8 cellular contexts compared by ENCODE assay signal in genomic region chr22:46604306-46604690, GRCh38. TPM values are rescaled to one million over a fixed set of nuclear protein-coding genes. Genes with fewer than 3 reads are reported as not detected.
DNase-seq lines count a peak whose midpoint lies in the region; ATAC-seq and TF ChIP-seq lines count a peak whose summit lies in the region.

No MANE protein-coding gene starts in this region.

- peaks cover 2% of the 10 kb centered on the region for H3K36me3 Mint-ChIP-seq in progenitor cell of endocrine pancreas (ENCODE audit: insufficient read depth)

- no peak overlapping the region for H3K4me3 Mint-ChIP-seq in progenitor cell of endocrine pancreas (ENCODE audit: low read depth)

- H2AFZ ChIP-seq in DND-41 (ENCODE audit: low read depth, low read length) = no peak overlapping the region

- H3K4me1 Mint-ChIP-seq in progenitor cell of endocrine pancreas (ENCODE audit: low read depth) = peaks cover 16% of the 10 kb centered on the region

- peak overlapping the region; percentile 73 for H3K4me2 ChIP-seq in DND-41 (ENCODE audit: insufficient read depth, low read length)

- peak; percentile 95 for DNase-seq in DND-41
- DNase-seq in OCI-M1 (lab: John Stamatoyannopoulos, UW) = peak; percentile 97
- DNase-seq in central memory CD4-positive, alpha-beta T cell = peak; percentile 21
- DNase-seq in progenitor cell of endocrine pancreas (ENCODE audit: low spot score, unreplicated experiment) = no peak
- DNase-seq in ACHN = no peak
- no peak for DNase-seq in NCI-H69 (lab: John Stamatoyannopoulos, UW)
- no peak for DNase-seq in amniotic stem cell (lab: John Stamatoyannopoulos, UW)

- H3K27ac Mint-ChIP-seq in progenitor cell of endocrine pancreas = peak overlapping the region; percentile 49

- peaks cover 78% of the 10 kb centered on the region for H3K79me2 ChIP-seq in DND-41 (ENCODE audit: insufficient read depth, low read length)

- TF ChIP-seq CTCF in DND-41 (IDR thresholded peaks at IDR 0.05; ENCODE audit: borderline replicate concordance, extremely low read depth, low read length, poor library complexity, severe bottlenecking) = no peak
- TF ChIP-seq CTCF in progenitor cell of endocrine pancreas (IDR thresholded peaks at IDR 0.05; ENCODE audit: unreplicated experiment) = no peak

- H3K4me3 ChIP-seq in DND-41 (ENCODE audit: low read depth in 1 of 2, low read length in 2 of 2) = peak overlapping the region in 1 of 2 experiments; percentile 46; a peak in 1 of 4 replicates

- H3K9ac ChIP-seq in DND-41 (ENCODE audit: low read depth, low read length) = peak overlapping the region; percentile 59

- ATAC-seq in DND-41 (ENCODE audit: insufficient read depth, low read depth) = peak; percentile 95
- ATAC-seq in HG02885 (IDR thresholded peaks at IDR 0.05; ENCODE audit: poor library complexity, unreplicated experiment) = no peak

- no peaks in the 10 kb centered on the region for H4K20me1 ChIP-seq in DND-41 (ENCODE audit: insufficient read depth, low read length)

- H3K27me3 ChIP-seq in DND-41 (ENCODE audit: insufficient read depth, low read length, poor library complexity) = no peaks in the 10 kb centered on the region

- no peaks in the 10 kb centered on the region for H3K9me3 ChIP-seq in DND-41 (ENCODE audit: insufficient read depth, low read length, severe bottlenecking)

- H3K36me3 ChIP-seq in DND-41 (ENCODE audit: insufficient read depth, low read length) = peaks cover 14% of the 10 kb centered on the region

- H3K27ac ChIP-seq in DND-41 (ENCODE audit: low read length) = peak overlapping the region; percentile 99

- in situ Hi-C loops in ACHN (cut with HindIII; ENCODE audit: low pct_ligation_motif_present, low pct_unique_long_range_greater_than_20kb, low sequenced_read_pairs) = no loop called here

- no peaks in the 10 kb centered on the region for H3K27me3 Mint-ChIP-seq in progenitor cell of endocrine pancreas

- H3K9me3 Mint-ChIP-seq in progenitor cell of endocrine pancreas (ENCODE audit: low read depth) = peaks cover 3% of the 10 kb centered on the region

- peaks cover 75% of the 10 kb centered on the region for H3K4me1 ChIP-seq in DND-41 (ENCODE audit: insufficient read depth, low read length)

RNA-seq across cellular contexts. Expression of gene GRAMD4, which starts 15.9 kb away (rescaled TPM):
- total RNA-seq in progenitor cell of endocrine pancreas = 68.8 and 74.5 TPM in 2 replicates

Comparison
In these comparisons a context has a peak if more than half of its experiments do, and no peak if none do; other contexts are left out.
1. DNase-seq: peak in DND-41 (single experiment), OCI-M1 (single experiment) and central memory CD4-positive, alpha-beta T cell (single experiment); none in progenitor cell of endocrine pancreas (single experiment), ACHN (single experiment), NCI-H69 (single experiment) and amniotic stem cell (single experiment).